9 cellular contexts compared by ENCODE assay signal in the genomic region with DNA sequence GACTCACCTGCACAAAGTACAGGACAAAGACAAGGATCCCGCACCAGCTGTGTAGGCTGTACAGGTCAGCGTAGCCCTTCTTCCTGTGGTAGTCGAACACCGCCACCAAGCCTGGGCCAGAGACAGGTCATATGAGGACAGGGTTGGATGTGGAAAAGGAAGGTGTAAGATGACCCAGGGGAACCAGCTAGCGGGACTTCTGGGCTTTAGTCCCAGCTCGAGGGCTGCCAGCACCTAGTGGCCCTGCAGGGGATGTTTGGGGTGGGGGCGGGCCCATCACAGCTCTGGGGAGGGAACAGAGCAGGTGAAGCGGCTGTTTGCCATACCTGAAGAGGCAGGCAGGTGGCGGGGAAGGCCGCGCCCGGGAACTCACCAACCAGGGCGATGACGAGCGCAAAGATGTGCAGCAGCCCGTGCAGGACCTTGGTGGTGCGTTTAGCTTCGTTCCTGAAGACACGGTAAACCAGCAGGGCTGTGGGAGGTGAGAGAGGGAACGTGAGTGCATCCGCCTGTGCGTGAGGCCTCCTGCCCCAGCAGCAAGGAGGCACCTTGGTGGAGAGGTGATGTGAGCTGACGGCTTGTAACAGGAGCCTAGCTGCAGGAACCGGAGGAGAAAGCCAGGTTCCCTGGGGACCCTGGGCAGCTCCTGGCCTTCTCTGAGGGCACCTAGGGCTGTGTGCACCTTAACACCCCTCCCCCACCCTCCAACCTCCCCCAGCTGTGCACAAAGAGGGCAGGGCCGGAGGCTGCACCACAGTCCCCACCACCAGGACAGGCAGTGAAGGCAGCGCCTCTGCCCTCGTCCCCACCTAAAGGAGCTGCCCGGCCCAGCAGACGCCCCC.
DNase-seq lines count a peak whose midpoint lies in the region; ATAC-seq lines count a peak whose summit lies in the region.
"Had no signal": no experiment of that assay in that cellular context is flagged by ENCODE, and none has a peak within 500 bp of the region (broad histone marks: within the 10 kb centered on the region; RNA-seq: fewer than 3 reads in every experiment).

No MANE protein-coding gene starts in this region.

- H3K4me1 Mint-ChIP-seq in stimulated activated effector memory CD8-positive, alpha-beta T cell treated with anti-CD3 and anti-CD28 coated beads, Interleukin-12 subunit alpha, Interleukin-12 subunit beta, amount 100 ng/mL, for 72 hours: peaks cover 66% of the 10 kb centered on the region

- no peaks in the 10 kb centered on the region for H3K27me3 ChIP-seq in effector memory CD4-positive, alpha-beta T cell (replicated peaks; ENCODE audit: control insufficient read depth, insufficient read depth, low read length, poor library complexity, severe bottlenecking)

- no peak overlapping the region for H3K4me3 ChIP-seq in effector memory CD4-positive, alpha-beta T cell (ENCODE audit: insufficient read depth, low read depth, low read length, poor library complexity, severe bottlenecking)

- ATAC-seq in stimulated activated effector memory CD8-positive, alpha-beta T cell treated with anti-CD3 and anti-CD28 coated beads, Interleukin-12 subunit alpha, Interleukin-12 subunit beta, amount 100 ng/mL, for 72 hours: no peak
- ATAC-seq in GM21390 (IDR thresholded peaks at IDR 0.05; ENCODE audit: unreplicated experiment): no peak

- peak overlapping the region; percentile 21 for H3K27ac ChIP-seq in effector memory CD4-positive, alpha-beta T cell (ENCODE audit: insufficient read depth, low read length, poor library complexity, severe bottlenecking)

- peak overlapping the region; percentile 63 for H3K4me3 Mint-ChIP-seq in stimulated activated effector memory CD8-positive, alpha-beta T cell treated with anti-CD3 and anti-CD28 coated beads, Interleukin-12 subunit alpha, Interleukin-12 subunit beta, amount 100 ng/mL, for 72 hours

- no peaks in the 10 kb centered on the region for H3K9me3 ChIP-seq in effector memory CD4-positive, alpha-beta T cell (ENCODE audit: control insufficient read depth, low read length)

- peaks cover 16% of the 10 kb centered on the region for H3K36me3 ChIP-seq in effector memory CD4-positive, alpha-beta T cell (ENCODE audit: control insufficient read depth, insufficient read depth, low read length)

- H3K4me1 ChIP-seq in effector memory CD4-positive, alpha-beta T cell (ENCODE audit: control insufficient read depth, insufficient read depth, low read length, poor library complexity, severe bottlenecking): peaks cover 43% of the 10 kb centered on the region

- H3K27ac Mint-ChIP-seq in stimulated activated effector memory CD8-positive, alpha-beta T cell treated with anti-CD3 and anti-CD28 coated beads, Interleukin-12 subunit alpha, Interleukin-12 subunit beta, amount 100 ng/mL, for 72 hours: peak overlapping the region; percentile 93

- H3K9me3 Mint-ChIP-seq in stimulated activated effector memory CD8-positive, alpha-beta T cell treated with anti-CD3 and anti-CD28 coated beads, Interleukin-12 subunit alpha, Interleukin-12 subunit beta, amount 100 ng/mL, for 72 hours: no peaks in the 10 kb centered on the region
- H3K9me3 Mint-ChIP-seq: T-helper 2 cell treated with Interferon-gamma antibody and Interleukin-4, amounts not matched to agents 5 μg/mL and 100 μg/mL, for 36 hours had no signal

- DNase-seq in NCI-H146 (lab: John Stamatoyannopoulos, UW) (peak; percentile 18), NCI-H146 treated with DMSO at 0.1 percent for 48 hours (lab: John Stamatoyannopoulos, UW; ENCODE audit: unreplicated experiment) (no peak), NCI-H2171 treated with DMSO at 0.1 percent for 48 hours (lab: John Stamatoyannopoulos, UW) (peak; percentile 92), middle frontal gyrus (ENCODE audit: extremely low spot score, low spot score) (no peak)
- DNase-seq in effector memory CD4-positive, alpha-beta T cell: no peak
- DNase-seq in stimulated activated effector memory CD8-positive, alpha-beta T cell treated with anti-CD3 and anti-CD28 coated beads, Interleukin-12 subunit alpha, Interleukin-12 subunit beta, amount 100 ng/mL, for 72 hours (ENCODE audit: low spot score in 2 of 2): no peak
- no peak for DNase-seq in activated CD4-positive, alpha-beta T cell treated with anti-CD3 and anti-CD28 coated beads, Interleukin-2, amount 50 U/mL, for 48 hours

- no peaks in the 10 kb centered on the region for H3K36me3 Mint-ChIP-seq in stimulated activated effector memory CD8-positive, alpha-beta T cell treated with anti-CD3 and anti-CD28 coated beads, Interleukin-12 subunit alpha, Interleukin-12 subunit beta, amount 100 ng/mL, for 72 hours

Comparison
In these comparisons a context has a peak if more than half of its experiments do, and no peak if none do; other contexts are left out.
1. DNase-seq: peak in NCI-H146 (single experiment) and NCI-H2171 treated with DMSO at 0.1 percent for 48 hours (single experiment); none in NCI-H146 treated with DMSO at 0.1 percent for 48 hours (single experiment), effector memory CD4-positive, alpha-beta T cell (0 of 3), stimulated activated effector memory CD8-positive, alpha-beta T cell treated with anti-CD3 and anti-CD28 coated beads, Interleukin-12 subunit alpha, Interleukin-12 subunit beta, amount 100 ng/mL, for 72 hours (0 of 2), middle frontal gyrus (single experiment) and activated CD4-positive, alpha-beta T cell treated with anti-CD3 and anti-CD28 coated beads, Interleukin-2, amount 50 U/mL, for 48 hours (0 of 2).